Comparison of ENCODE assay signal across 10 cellular contexts in the genomic region with DNA sequence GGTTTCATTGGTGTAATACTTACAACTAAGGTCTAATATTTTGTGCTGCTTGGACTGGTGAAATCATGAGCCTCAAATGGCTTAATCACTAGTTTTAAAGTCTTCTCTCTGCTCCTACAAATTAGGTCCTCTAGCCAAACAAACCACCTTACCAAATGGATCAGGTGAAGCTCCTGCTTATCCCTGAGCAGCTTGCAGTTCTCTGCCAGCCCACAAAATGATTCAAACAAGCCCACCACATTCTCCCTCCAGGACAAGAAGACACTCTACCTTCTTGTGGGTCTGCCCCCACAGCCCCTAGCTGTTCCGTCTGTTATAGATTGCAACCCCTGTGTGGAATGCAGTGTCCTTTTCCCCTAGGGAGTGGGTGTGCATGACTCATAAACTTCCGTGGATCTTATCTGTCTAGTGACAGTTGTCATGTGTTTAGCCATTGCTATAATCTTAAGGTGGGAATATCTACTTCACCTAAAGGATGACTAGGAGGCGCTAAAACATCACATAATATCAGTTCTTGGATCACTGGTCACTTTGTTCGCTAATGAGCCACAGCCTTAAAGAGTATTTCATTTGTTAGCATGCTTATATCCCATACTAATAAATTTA.
A peak's percentile ranks its signal among the peaks of the same experiment; 100 is the strongest.
DNase-seq lines count a peak whose midpoint lies in the region; FAIRE-seq and TF ChIP-seq lines count a peak whose summit lies in the region.
"Had no signal": no experiment of that assay in that cellular context is flagged by ENCODE, and none has a peak within 500 bp of the region (broad histone marks: within the 10 kb centered on the region; RNA-seq: fewer than 3 reads in every experiment).

No MANE protein-coding gene starts in this region.

- no peak overlapping the region for H3K4me3 Mint-ChIP-seq in activated T-cell treated with anti-CD3 and anti-CD28 coated beads, Interleukin-2, amount 50 U/mL, for 24 hours
- H3K4me3 Mint-ChIP-seq: activated CD8-positive, alpha-beta memory T cell treated with anti-CD3 and anti-CD28 coated beads, Interleukin-2, amount 10 ng/mL, durations not matched to agents 7 days and 5 days had no signal

- peak; percentile 62 for TF ChIP-seq RAD21 in Ishikawa (IDR thresholded peaks at IDR 0.05; ENCODE audit: low read depth)

- FAIRE-seq in A204.1 (lab: Jason Lieb, UNC): peak; percentile 97

- H3K27ac Mint-ChIP-seq in activated T-cell treated with anti-CD3 and anti-CD28 coated beads, Interleukin-2, amount 50 U/mL, for 24 hours: no peak overlapping the region
- H3K27ac Mint-ChIP-seq: activated CD8-positive, alpha-beta memory T cell treated with anti-CD3 and anti-CD28 coated beads, Interleukin-2, amount 10 ng/mL, durations not matched to agents 7 days and 5 days had no signal

- no peak for TF ChIP-seq EP300 in Ishikawa (IDR thresholded peaks at IDR 0.05; ENCODE audit: borderline replicate concordance)

- no peaks in the 10 kb centered on the region for H3K36me3 Mint-ChIP-seq in activated T-cell treated with anti-CD3 and anti-CD28 coated beads, Interleukin-2, amount 50 U/mL, for 24 hours (ENCODE audit: low read depth)
- H3K36me3 Mint-ChIP-seq: activated CD8-positive, alpha-beta memory T cell treated with anti-CD3 and anti-CD28 coated beads, Interleukin-2, amount 10 ng/mL, durations not matched to agents 7 days and 5 days had no signal

- DNase-seq in RPMI8226 (peak; percentile 3), glomerular visceral epithelial cell (ENCODE audit: extremely low spot score) (peak; percentile 15), NCI-H1930 (lab: John Stamatoyannopoulos, UW) (no peak), cortex of kidney (lab: John Stamatoyannopoulos, UW) (no peak), AG08396 (ENCODE audit: low spot score) (no peak)
- no peak for DNase-seq in activated T-cell treated with anti-CD3 and anti-CD28 coated beads, Interleukin-2, amount 50 U/mL, for 24 hours
- DNase-seq: activated CD8-positive, alpha-beta memory T cell treated with anti-CD3 and anti-CD28 coated beads, Interleukin-2, amount 10 ng/mL, durations not matched to agents 7 days and 5 days; stimulated activated CD4-positive, alpha-beta T cell treated with anti-CD3 and anti-CD28 coated beads, Interleukin-2, amount 100 ng/mL, for 48 hours had no signal

- H3K9me3 Mint-ChIP-seq in activated T-cell treated with anti-CD3 and anti-CD28 coated beads, Interleukin-2, amount 50 U/mL, for 24 hours: no peaks in the 10 kb centered on the region

- H3K27me3 Mint-ChIP-seq in activated T-cell treated with anti-CD3 and anti-CD28 coated beads, Interleukin-2, amount 50 U/mL, for 24 hours: no peaks in the 10 kb centered on the region
- H3K27me3 Mint-ChIP-seq: activated CD8-positive, alpha-beta memory T cell treated with anti-CD3 and anti-CD28 coated beads, Interleukin-2, amount 10 ng/mL, durations not matched to agents 7 days and 5 days had no signal

- no peaks in the 10 kb centered on the region for H3K4me1 Mint-ChIP-seq in activated T-cell treated with anti-CD3 and anti-CD28 coated beads, Interleukin-2, amount 50 U/mL, for 24 hours (ENCODE audit: low read depth)
- H3K4me1 Mint-ChIP-seq: activated CD8-positive, alpha-beta memory T cell treated with anti-CD3 and anti-CD28 coated beads, Interleukin-2, amount 10 ng/mL, durations not matched to agents 7 days and 5 days had no signal

TF ChIP-seq in Ishikawa, 13 proteins besides CTCF, POLR2A, EP300 and RAD21:
- TF ChIP-seq REST (IDR thresholded peaks at IDR 0.05; ENCODE audit: low read depth): no peak
- no peak for TF ChIP-seq CREB1 (IDR thresholded peaks at IDR 0.05; ENCODE audit: low read depth)
- TF ChIP-seq, protein P1, sequence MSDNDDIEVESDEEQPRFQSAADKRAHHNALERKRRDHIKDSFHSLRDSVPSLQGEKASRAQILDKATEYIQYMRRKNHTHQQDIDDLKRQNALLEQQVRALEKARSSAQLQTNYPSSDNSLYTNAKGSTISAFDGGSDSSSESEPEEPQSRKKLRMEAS (IDR thresholded peaks at IDR 0.05): no peak
- no peak for TF ChIP-seq TEAD4 (IDR thresholded peaks at IDR 0.05)
- no peak for TF ChIP-seq CEBPB (IDR thresholded peaks at IDR 0.05)
- TF ChIP-seq FOXM1 (IDR thresholded peaks at IDR 0.05; ENCODE audit: borderline replicate concordance, low read depth): no peak
- no peak for TF ChIP-seq ZBTB7A (IDR thresholded peaks at IDR 0.05; ENCODE audit: low read depth)
- TF ChIP-seq TCF12 (IDR thresholded peaks at IDR 0.05; ENCODE audit: low read depth): no peak
- no peak for TF ChIP-seq YY1 (IDR thresholded peaks at IDR 0.05; ENCODE audit: low read depth)

Comparison
In these comparisons a context has a peak if more than half of its experiments do, and no peak if none do; other contexts are left out.
1. DNase-seq: peak in RPMI8226 (single experiment) and glomerular visceral epithelial cell (single experiment); none in NCI-H1930 (0 of 2), activated T-cell treated with anti-CD3 and anti-CD28 coated beads, Interleukin-2, amount 50 U/mL, for 24 hours (single experiment), cortex of kidney (single experiment) and AG08396 (single experiment).